ENCODE assay signal across 2 cellular contexts in the genomic region with DNA sequence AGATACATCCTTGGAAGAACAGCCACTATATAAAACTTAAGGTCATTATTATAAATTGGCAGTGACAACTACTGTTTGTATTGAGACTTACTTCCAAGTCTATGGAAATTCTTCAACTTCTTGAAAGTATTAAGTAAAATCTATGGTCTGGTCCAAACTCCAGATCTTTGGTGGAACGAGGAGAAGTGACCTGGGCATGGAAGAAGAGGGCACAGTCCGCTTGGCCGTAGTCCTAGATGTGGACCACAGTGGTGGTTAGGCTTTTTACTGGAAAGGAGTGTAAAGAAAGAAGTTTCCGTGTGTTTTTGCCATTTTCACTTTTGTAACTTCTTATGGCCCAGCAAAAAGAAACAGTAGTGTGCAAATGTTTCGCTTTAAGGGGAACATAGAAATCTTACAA.
TF ChIP-seq lines count a peak whose summit lies in the region.

No MANE protein-coding gene starts in this region.

TF ChIP-seq in liver, 16 proteins besides CTCF, POLR2A, EP300 and RAD21:
- TF ChIP-seq, protein P1, sequence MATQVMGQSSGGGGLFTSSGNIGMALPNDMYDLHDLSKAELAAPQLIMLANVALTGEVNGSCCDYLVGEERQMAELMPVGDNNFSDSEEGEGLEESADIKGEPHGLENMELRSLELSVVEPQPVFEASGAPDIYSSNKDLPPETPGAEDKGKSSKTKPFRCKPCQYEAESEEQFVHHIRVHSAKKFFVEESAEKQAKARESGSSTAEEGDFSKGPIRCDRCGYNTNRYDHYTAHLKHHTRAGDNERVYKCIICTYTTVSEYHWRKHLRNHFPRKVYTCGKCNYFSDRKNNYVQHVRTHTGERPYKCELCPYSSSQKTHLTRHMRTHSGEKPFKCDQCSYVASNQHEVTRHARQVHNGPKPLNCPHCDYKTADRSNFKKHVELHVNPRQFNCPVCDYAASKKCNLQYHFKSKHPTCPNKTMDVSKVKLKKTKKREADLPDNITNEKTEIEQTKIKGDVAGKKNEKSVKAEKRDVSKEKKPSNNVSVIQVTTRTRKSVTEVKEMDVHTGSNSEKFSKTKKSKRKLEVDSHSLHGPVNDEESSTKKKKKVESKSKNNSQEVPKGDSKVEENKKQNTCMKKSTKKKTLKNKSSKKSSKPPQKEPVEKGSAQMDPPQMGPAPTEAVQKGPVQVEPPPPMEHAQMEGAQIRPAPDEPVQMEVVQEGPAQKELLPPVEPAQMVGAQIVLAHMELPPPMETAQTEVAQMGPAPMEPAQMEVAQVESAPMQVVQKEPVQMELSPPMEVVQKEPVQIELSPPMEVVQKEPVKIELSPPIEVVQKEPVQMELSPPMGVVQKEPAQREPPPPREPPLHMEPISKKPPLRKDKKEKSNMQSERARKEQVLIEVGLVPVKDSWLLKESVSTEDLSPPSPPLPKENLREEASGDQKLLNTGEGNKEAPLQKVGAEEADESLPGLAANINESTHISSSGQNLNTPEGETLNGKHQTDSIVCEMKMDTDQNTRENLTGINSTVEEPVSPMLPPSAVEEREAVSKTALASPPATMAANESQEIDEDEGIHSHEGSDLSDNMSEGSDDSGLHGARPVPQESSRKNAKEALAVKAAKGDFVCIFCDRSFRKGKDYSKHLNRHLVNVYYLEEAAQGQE (IDR thresholded peaks at IDR 0.05) = no peak
- TF ChIP-seq HNF4A (conservative IDR thresholded peaks at IDR 0.05) (peak; percentile 78 to 82), SP1 (IDR thresholded peaks at IDR 0.05) (no peak), EGR1 (IDR thresholded peaks at IDR 0.05; ENCODE audit: low read depth in 2 of 2) (no peak), NR2F2 (IDR thresholded peaks at IDR 0.05) (no peak), FOXA2 (IDR thresholded peaks at IDR 0.05) (no peak), YY1 (IDR thresholded peaks at IDR 0.05) (no peak), JUND (IDR thresholded peaks at IDR 0.05) (no peak), GABPA (IDR thresholded peaks at IDR 0.05 in 1 of 2, conservative IDR thresholded peaks at IDR 0.05 in 1 of 2) (no peak), ATF3 (IDR thresholded peaks at IDR 0.05) (no peak), MAX (IDR thresholded peaks at IDR 0.05) (no peak), RXRA (IDR thresholded peaks at IDR 0.05) (peak in 1 of 2 donors; percentile 19), FOXA1 (IDR thresholded peaks at IDR 0.05) (no peak), TAF1 (conservative IDR thresholded peaks at IDR 0.05) (no peak), HNF4G (IDR thresholded peaks at IDR 0.05) (peak; percentile 30)
- TF ChIP-seq, protein P2, sequence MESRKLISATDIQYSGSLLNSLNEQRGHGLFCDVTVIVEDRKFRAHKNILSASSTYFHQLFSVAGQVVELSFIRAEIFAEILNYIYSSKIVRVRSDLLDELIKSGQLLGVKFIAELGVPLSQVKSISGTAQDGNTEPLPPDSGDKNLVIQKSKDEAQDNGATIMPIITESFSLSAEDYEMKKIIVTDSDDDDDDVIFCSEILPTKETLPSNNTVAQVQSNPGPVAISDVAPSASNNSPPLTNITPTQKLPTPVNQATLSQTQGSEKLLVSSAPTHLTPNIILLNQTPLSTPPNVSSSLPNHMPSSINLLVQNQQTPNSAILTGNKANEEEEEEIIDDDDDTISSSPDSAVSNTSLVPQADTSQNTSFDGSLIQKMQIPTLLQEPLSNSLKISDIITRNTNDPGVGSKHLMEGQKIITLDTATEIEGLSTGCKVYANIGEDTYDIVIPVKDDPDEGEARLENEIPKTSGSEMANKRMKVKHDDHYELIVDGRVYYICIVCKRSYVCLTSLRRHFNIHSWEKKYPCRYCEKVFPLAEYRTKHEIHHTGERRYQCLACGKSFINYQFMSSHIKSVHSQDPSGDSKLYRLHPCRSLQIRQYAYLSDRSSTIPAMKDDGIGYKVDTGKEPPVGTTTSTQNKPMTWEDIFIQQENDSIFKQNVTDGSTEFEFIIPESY (IDR thresholded peaks at IDR 0.05) = no peak

TF ChIP-seq in HepG2, 621 proteins besides CTCF, POLR2A, EP300 and RAD21:
- TF ChIP-seq CBX2 (IDR thresholded peaks at IDR 0.05; ENCODE audit: low read depth, low read length) (no peak), CBX2 (CRISPR knock-in tag; IDR thresholded peaks at IDR 0.05; ENCODE audit: low read depth) (no peak), ZBTB46 (CRISPR knock-in tag; IDR thresholded peaks at IDR 0.05; ENCODE audit: borderline replicate concordance) (no peak), GATA4 (IDR thresholded peaks at IDR 0.05; ENCODE audit: borderline replicate concordance, low read depth) (no peak), TP53 (CRISPR knock-in tag; conservative IDR thresholded peaks at IDR 0.05) (no peak), ZNF296 (CRISPR knock-in tag; conservative IDR thresholded peaks at IDR 0.05) (no peak), RFXAP (CRISPR knock-in tag; IDR thresholded peaks at IDR 0.05; ENCODE audit: borderline replicate concordance) (no peak)
